Comparison of ENCODE assay signal across 10 cellular contexts in the genomic region with DNA sequence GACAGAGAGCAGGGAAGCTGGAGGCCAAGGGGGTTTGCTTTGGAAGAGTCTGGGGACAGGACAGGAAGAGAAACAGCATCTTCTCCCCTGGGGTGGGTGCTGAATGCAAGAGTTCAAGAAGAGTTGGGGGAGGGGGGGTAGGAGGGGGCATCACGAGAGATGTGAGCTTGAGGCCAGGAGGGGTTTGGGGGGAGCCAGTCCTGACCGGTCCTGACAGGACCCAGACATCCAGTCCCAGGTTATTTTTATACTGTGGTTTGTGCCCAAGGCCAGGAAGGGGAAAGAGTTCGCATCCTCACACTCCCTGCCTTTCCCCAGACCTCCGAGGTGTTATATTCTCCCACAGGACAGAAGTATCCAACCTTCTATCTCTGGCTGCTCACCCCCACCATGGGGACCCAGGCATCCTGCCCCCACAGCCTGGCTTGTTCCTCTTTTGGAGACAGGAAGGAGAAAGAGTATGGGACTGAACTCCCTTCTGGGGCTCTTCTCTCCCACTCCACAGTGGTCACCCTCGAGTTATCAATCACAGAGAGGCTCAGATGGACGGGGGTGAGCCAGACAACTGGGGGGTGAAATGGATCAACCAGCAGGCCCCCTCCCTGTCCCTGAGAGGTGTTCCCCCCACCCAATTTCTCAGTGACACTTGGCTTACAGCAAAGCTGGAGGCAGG. TPM values are rescaled to one million over a fixed set of nuclear protein-coding genes. Genes with fewer than 3 reads are reported as not detected.
DNase-seq lines count a peak whose midpoint lies in the region; ATAC-seq, FAIRE-seq and TF ChIP-seq lines count a peak whose summit lies in the region.
"Had no signal": no experiment of that assay in that cellular context is flagged by ENCODE, and none has a peak within 500 bp of the region (broad histone marks: within the 10 kb centered on the region; RNA-seq: fewer than 3 reads in every experiment).

No MANE protein-coding gene starts in this region.

- peaks cover 10% of the 10 kb centered on the region for H3K79me1 ChIP-seq in trophoblast cell (ENCODE audit: low read length)

- no peaks in the 10 kb centered on the region for H3F3A ChIP-seq in PC-3 (ENCODE audit: low read length, unreplicated experiment)

- no peak overlapping the region for H2BK5ac ChIP-seq in trophoblast cell (ENCODE audit: low read depth, low read length, poor library complexity)

- H3K4me3 ChIP-seq in PC-3 (ENCODE audit: low read length) (no peak overlapping the region), trophoblast cell (ENCODE audit: low read depth, low read length) (no peak overlapping the region), small intestine (ENCODE audit: low read depth in 1 of 2, low read length in 2 of 2) (peak overlapping the region in 1 of 2 donors; percentile 92)

- peak overlapping the region; percentile 92 for H3K4me2 ChIP-seq in PC-3 (ENCODE audit: low read length)
- H3K4me2 ChIP-seq in trophoblast cell (ENCODE audit: low read length) = peak overlapping the region; percentile 29

- no peak overlapping the region for H2BK120ac ChIP-seq in trophoblast cell (ENCODE audit: insufficient read depth, low read length, poor library complexity)

- WGBS in trophoblast cell (ENCODE audit: extremely low coverage, insufficient coverage, insufficient read length) = no CpG with 5 or more reads among the region's 6 CpGs
- WGBS in small intestine, 3 donors = 25 to 52% (median 41%) methylated on average over 6 of the region's 6 CpGs

- no peaks in the 10 kb centered on the region for H3K27me3 Mint-ChIP-seq in Calu3 (ENCODE audit: unreplicated experiment)
- peaks cover 3% of the 10 kb centered on the region for H3K27me3 Mint-ChIP-seq in endothelial cell (ENCODE audit: unreplicated experiment)

- BruUV-seq in Calu3 (replicated peaks; lab: Mats Ljungman, UMichigan) = no TSS peak
- BruUV-seq in PC-3 (replicated peaks; lab: Mats Ljungman, UMichigan) = no TSS peak

- H3K4me1 Mint-ChIP-seq in Calu3 (ENCODE audit: low read depth, unreplicated experiment) (peaks cover 16% of the 10 kb centered on the region), endothelial cell (ENCODE audit: unreplicated experiment) (peaks cover 32% of the 10 kb centered on the region)

- H3K9me2 ChIP-seq in PC-3 (replicated peaks; ENCODE audit: low read length) = no peaks in the 10 kb centered on the region

- H3K79me2 ChIP-seq in PC-3 (ENCODE audit: low read length) (peaks cover 26% of the 10 kb centered on the region), trophoblast cell (ENCODE audit: control insufficient read depth, insufficient read depth, low read length, poor library complexity) (peaks cover 15% of the 10 kb centered on the region)

- H3K18ac ChIP-seq in trophoblast cell (ENCODE audit: low read length) = no peak overlapping the region

- H4K91ac ChIP-seq in trophoblast cell (ENCODE audit: low read depth, low read length) = no peak overlapping the region

- TF ChIP-seq CTCF in Calu3 (IDR thresholded peaks at IDR 0.05; ENCODE audit: unreplicated experiment) (no peak), PC-3 (conservative IDR thresholded peaks at IDR 0.05; ENCODE audit: low read depth, low read length) (no peak), endothelial cell (IDR thresholded peaks at IDR 0.05; ENCODE audit: unreplicated experiment) (no peak)

- H2BK12ac ChIP-seq in trophoblast cell (ENCODE audit: low read length) = no peak overlapping the region

- no peak overlapping the region for H2AK5ac ChIP-seq in trophoblast cell (ENCODE audit: low read length)

- no peak overlapping the region for H3K27ac ChIP-seq in PC-3 (ENCODE audit: low read length)
- no peak overlapping the region for H3K27ac ChIP-seq in trophoblast cell (ENCODE audit: low read depth, low read length)
- H3K27ac ChIP-seq in small intestine (ENCODE audit: low read depth in 1 of 2, low read length in 1 of 2) = peak overlapping the region in 1 of 2 donors; percentile 2

- CTCF ChIA-PET in Calu3 (lab: Charles Lee) (interaction anchor here (1.4 kb wide), 1 partner anchor 69 kb away, joined by 3 read pairs; no protein-coding TSS in a partner anchor), PC-3 (lab: Charles Lee) (no interaction called here)

- peaks cover 5% of the 10 kb centered on the region; the same call in 1 of the 2 replicates for H3K4me1 ChIP-seq in PC-3 (ENCODE audit: insufficient read depth, low read length)
- peaks cover 13 to 18% of the 10 kb centered on the region in 2 experiments for H3K4me1 ChIP-seq in trophoblast cell (ENCODE audit: control insufficient read depth in 1 of 2, insufficient read depth in 2 of 2, low read length in 2 of 2)
- peaks cover 2 to 19% of the 10 kb centered on the region in 2 donors for H3K4me1 ChIP-seq in small intestine (ENCODE audit: control insufficient read depth in 2 of 2, insufficient read depth in 1 of 2, low read depth in 1 of 2, low read length in 1 of 2)

- H3K27me3 ChIP-seq in PC-3 (ENCODE audit: low read length) (no peaks in the 10 kb centered on the region), trophoblast cell (ENCODE audit: insufficient read depth, low read length) (no peaks in the 10 kb centered on the region), small intestine (ENCODE audit: control insufficient read depth in 2 of 2, insufficient read depth in 2 of 2, low read length in 2 of 2) (no peaks in the 10 kb centered on the region)

- H3K9me3 ChIP-seq in PC-3 (ENCODE audit: low read length) = no peaks in the 10 kb centered on the region
- no peaks in the 10 kb centered on the region for H3K9me3 ChIP-seq in trophoblast cell (ENCODE audit: insufficient read depth, low read depth, low read length)
- H3K9me3 ChIP-seq in small intestine (ENCODE audit: control insufficient read depth, low read depth) = no peaks in the 10 kb centered on the region

- H3K23ac ChIP-seq in trophoblast cell (ENCODE audit: low read length) = no peak overlapping the region

- intact Hi-C loops in Calu3 (cut with micrococcal nuclease; ENCODE audit: unreplicated experiment) (loop anchor here (5.0 kb wide), 1 partner anchor 71 kb away; no protein-coding TSS in a partner anchor), PC-3 (cut with micrococcal nuclease) (no loop called here)

- ATAC-seq in PC-3 = no peak

- peaks cover 27% of the 10 kb centered on the region for H3K36me3 Mint-ChIP-seq in Calu3 (ENCODE audit: insufficient read depth, unreplicated experiment)
- no peaks in the 10 kb centered on the region for H3K36me3 Mint-ChIP-seq in endothelial cell (ENCODE audit: low read depth, unreplicated experiment)

- DNase-seq in Calu3 = no peak
- DNase-seq in PC-3 = no peak
- DNase-seq in endothelial cell (ENCODE audit: low spot score) = no peak
- DNase-seq in trophoblast cell = no peak
- DNase-seq in small intestine = no peak
- no peak for DNase-seq in mucosa of gallbladder (ENCODE audit: low spot score)
- no peak for DNase-seq in DMS 273 (lab: John Stamatoyannopoulos, UW; ENCODE audit: unreplicated experiment)
- no peak for DNase-seq in NCI-H1092 (lab: John Stamatoyannopoulos, UW)
- DNase-seq: NCI-H1092 treated with DMSO at 0.1 percent for 48 hours, posterior cingulate gyrus had no signal

- no peaks in the 10 kb centered on the region for H4K20me1 ChIP-seq in PC-3 (ENCODE audit: low read length)

- H2AFZ ChIP-seq in PC-3 (ENCODE audit: low read length) = no peak overlapping the region
- no peak overlapping the region for H2AFZ ChIP-seq in trophoblast cell (ENCODE audit: insufficient read depth, low read length, poor library complexity)

- no peak overlapping the region for H3K14ac ChIP-seq in trophoblast cell (ENCODE audit: low read length)

- H3K4ac ChIP-seq in trophoblast cell (ENCODE audit: low read depth, low read length) = no peak overlapping the region

- H3K27ac Mint-ChIP-seq in Calu3 (ENCODE audit: unreplicated experiment) (no peak overlapping the region), endothelial cell (ENCODE audit: unreplicated experiment) (peak overlapping the region; percentile 67)

- H4K12ac ChIP-seq in trophoblast cell (ENCODE audit: low read depth, low read length) = no peak overlapping the region

- H3K4me3 Mint-ChIP-seq in Calu3 (ENCODE audit: low read depth, unreplicated experiment) (peak overlapping the region; percentile 59), endothelial cell (ENCODE audit: unreplicated experiment) (peak overlapping the region; percentile 92)

- FAIRE-seq in small intestine (lab: Jason Lieb, UNC) = no peak

- H3K36me3 ChIP-seq in PC-3 (ENCODE audit: low read depth, low read length) (no peaks in the 10 kb centered on the region), trophoblast cell (ENCODE audit: control insufficient read depth in 1 of 2, insufficient read depth in 2 of 2, low read length in 2 of 2) (peaks cover 20 to 25% of the 10 kb centered on the region in 2 experiments), small intestine (ENCODE audit: control insufficient read depth in 2 of 2, insufficient read depth in 2 of 2, low read length in 2 of 2) (peaks cover 3 to 7% of the 10 kb centered on the region in 2 donors)

- H3K9ac ChIP-seq in PC-3 (ENCODE audit: low read length) = no peak overlapping the region
- H3K9ac ChIP-seq in trophoblast cell (ENCODE audit: low read length) = no peak overlapping the region

- H3K9me3 Mint-ChIP-seq in Calu3 (ENCODE audit: low read depth, unreplicated experiment) (no peaks in the 10 kb centered on the region), endothelial cell (ENCODE audit: unreplicated experiment) (no peaks in the 10 kb centered on the region)

- no peak overlapping the region for H4K8ac ChIP-seq in trophoblast cell (ENCODE audit: low read depth, low read length)

- POLR2A ChIA-PET in PC-3 (lab: Charles Lee; ENCODE audit: unreplicated experiment) = no interaction called here

RNA-seq across cellular contexts. Expression of a gene that starts 2.8 kb away (rescaled TPM):
- total RNA-seq in Calu3 (2022) (24.4 and 27.3 TPM in 2 replicates), PC-3 (2014; rRNA removed) (57.1 and 66.1 TPM in 2 replicates), endothelial cell (ENCODE audit: unreplicated experiment) (94.3 TPM), mucosa of gallbladder (78.2 TPM)
- polyA plus RNA-seq in trophoblast cell (2013) = 24.3 and 24.6 TPM in 2 replicates
- polyA plus RNA-seq in small intestine = 10 to 100 TPM; 31.7 to 53.2 (median 45.9) TPM

RNA-seq across cellular contexts. Expression of a gene that starts 7.5 kb away (rescaled TPM):
- total RNA-seq in Calu3 (2022) (0.38 and 0.39 TPM in 2 replicates), PC-3 (2014; rRNA removed) (1.2 and 1.9 TPM in 2 replicates), endothelial cell (ENCODE audit: unreplicated experiment) (2.2 TPM), mucosa of gallbladder (1.2 TPM)
- 0.76 and 0.81 TPM in 2 replicates for polyA plus RNA-seq in trophoblast cell (2013)
- polyA plus RNA-seq in small intestine = 1 to 10 TPM in 1 of 3 donors, not detected in 2; 2.3 TPM

RNA-seq across cellular contexts. Expression of a gene that starts 12.2 kb away (rescaled TPM):
- 4.5 and 9.1 TPM in 2 replicates for total RNA-seq in Calu3 (2022)
- 0.11 and 2.5 TPM in 2 replicates for total RNA-seq in PC-3 (2014; rRNA removed)
- total RNA-seq in endothelial cell (ENCODE audit: unreplicated experiment) = 4.3 TPM
- 1.1 TPM in 2 replicates for polyA plus RNA-seq in trophoblast cell (2013)
- under 1 TPM in 2 of 3 donors, not detected in 1; 0.43 to 0.89 TPM for polyA plus RNA-seq in small intestine
- total RNA-seq in mucosa of gallbladder = 1.2 TPM

RNA-seq across cellular contexts. Expression of a gene that starts 39.9 kb away (rescaled TPM):
- total RNA-seq in Calu3 (2022) = 23.5 and 29.1 TPM in 2 replicates
- total RNA-seq in PC-3 (2014; rRNA removed) = 36.1 and 51.1 TPM in 2 replicates
- 27.3 TPM for total RNA-seq in endothelial cell (ENCODE audit: unreplicated experiment)
- polyA plus RNA-seq in trophoblast cell (2013) = 42.2 and 45.3 TPM in 2 replicates
- 10 to 100 TPM; 37.9 to 62.8 (median 55.7) TPM for polyA plus RNA-seq in small intestine
- 36.3 TPM for total RNA-seq in mucosa of gallbladder

RNA-seq across cellular contexts. Expression of a gene that starts 46.6 kb away (rescaled TPM):
- total RNA-seq in Calu3 (2022) (26.1 and 30.6 TPM in 2 replicates), PC-3 (2014; rRNA removed) (35.1 and 36.0 TPM in 2 replicates), endothelial cell (ENCODE audit: unreplicated experiment) (30.5 TPM), mucosa of gallbladder (40.5 TPM)
- 21.4 and 21.7 TPM in 2 replicates for polyA plus RNA-seq in trophoblast cell (2013)
- polyA plus RNA-seq in small intestine = 10 to 100 TPM; 26.8 to 31.3 (median 30.1) TPM
